In the genomic region with DNA sequence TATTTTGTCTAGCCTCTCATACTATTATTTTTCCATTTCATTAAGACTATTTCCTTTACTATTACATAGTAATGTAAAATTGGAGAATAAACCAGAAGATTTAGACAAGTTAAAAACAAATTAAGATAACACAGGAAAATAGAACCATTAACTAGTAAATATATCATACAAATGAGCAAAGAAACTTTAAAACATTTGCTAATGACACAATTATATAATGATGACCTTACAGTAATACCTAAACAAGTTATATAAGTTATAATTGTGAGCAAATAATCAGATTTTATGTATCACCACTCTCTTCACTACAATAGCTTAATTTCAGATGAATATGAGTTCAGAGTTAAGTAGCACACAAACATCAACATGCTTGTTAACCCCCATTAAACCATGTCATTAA, we compare ENCODE assay signal across 19 cellular contexts.
DNase-seq lines count a peak whose midpoint lies in the region; ATAC-seq, FAIRE-seq and TF ChIP-seq lines count a peak whose summit lies in the region.
"Had no signal": no experiment of that assay in that cellular context is flagged by ENCODE, and none has a peak within 500 bp of the region (broad histone marks: within the 10 kb centered on the region; RNA-seq: fewer than 3 reads in every experiment).

No MANE protein-coding gene starts in this region.

- H3K27me3 ChIP-seq in SK-N-SH (ENCODE audit: insufficient read depth) (no peaks in the 10 kb centered on the region), K562 (ENCODE audit: control insufficient read depth in 2 of 2, insufficient read depth in 2 of 2, low read length in 2 of 2) (no peaks in the 10 kb centered on the region), gastroesophageal sphincter (no peaks in the 10 kb centered on the region)

- no peak overlapping the region for H3K4me2 ChIP-seq in SK-N-SH
- no peak overlapping the region for H3K4me2 ChIP-seq in K562 (ENCODE audit: insufficient read depth, low read length)

- no peaks in the 10 kb centered on the region for H3K79me2 ChIP-seq in SK-N-SH (ENCODE audit: insufficient read depth)
- no peaks in the 10 kb centered on the region for H3K79me2 ChIP-seq in K562 (ENCODE audit: control insufficient read depth, insufficient read depth, low read length)

- no peak overlapping the region for H3K4me3 ChIP-seq in SK-N-SH (ENCODE audit: low read depth in 2 of 2, low read length in 1 of 2)
- no peak overlapping the region for H3K4me3 ChIP-seq in K562
- no peak overlapping the region for H3K4me3 ChIP-seq in gastroesophageal sphincter

- no peaks in the 10 kb centered on the region for H3K9me2 ChIP-seq in SK-N-SH

- TF ChIP-seq EP300 in SK-N-SH (IDR thresholded peaks at IDR 0.05; ENCODE audit: borderline replicate concordance in 1 of 2, low read depth in 1 of 2, low read length in 1 of 2) (no peak), K562 (IDR thresholded peaks at IDR 0.05; ENCODE audit: low read length) (no peak), gastroesophageal sphincter (IDR thresholded peaks at IDR 0.05) (no peak)

- no peaks in the 10 kb centered on the region for H3K9me3 Mint-ChIP-seq in progenitor cell of endocrine pancreas (ENCODE audit: low read depth)
- H3K9me3 Mint-ChIP-seq in activated T-cell treated with anti-CD3 and anti-CD28 coated beads, Interleukin-2, amount 50 U/mL, for 24 hours: peaks cover 2% of the 10 kb centered on the region
- H3K9me3 Mint-ChIP-seq: IgD-negative memory B cell had no signal

- CTCF ChIA-PET in SK-N-SH (lab: Yijun Ruan, JAX) (interaction anchor here (1.2 to 3.0 kb wide), 4 partner anchors 9 to 133 kb away, joined by 3 to 12 read pairs (median 4); no protein-coding TSS in a partner anchor), K562 (lab: Yijun Ruan, JAX; ENCODE audit: low intra/inter-chr PET ratio) (no interaction called here), HEK293T (lab: Yijun Ruan, JAX) (interaction anchor here (1.0 kb wide), 1 partner anchor 9 kb away, joined by 3 read pairs; no protein-coding TSS in a partner anchor)

- TF ChIP-seq RAD21 in SK-N-SH (IDR thresholded peaks at IDR 0.05; ENCODE audit: low read length): no peak
- TF ChIP-seq RAD21 in K562 (CRISPR knock-in tag; conservative IDR thresholded peaks at IDR 0.05 in 1 of 2, IDR thresholded peaks at IDR 0.05 in 1 of 2): no peak

- H3K4me3 Mint-ChIP-seq in progenitor cell of endocrine pancreas (ENCODE audit: low read depth): peak overlapping the region; percentile 66
- H3K4me3 Mint-ChIP-seq in activated T-cell treated with anti-CD3 and anti-CD28 coated beads, Interleukin-2, amount 50 U/mL, for 24 hours: no peak overlapping the region
- H3K4me3 Mint-ChIP-seq: B cell; CD4-positive, alpha-beta memory T cell had no signal

- peaks cover 45% of the 10 kb centered on the region for H3K4me1 Mint-ChIP-seq in progenitor cell of endocrine pancreas (ENCODE audit: low read depth)
- H3K4me1 Mint-ChIP-seq in activated T-cell treated with anti-CD3 and anti-CD28 coated beads, Interleukin-2, amount 50 U/mL, for 24 hours (ENCODE audit: low read depth): no peaks in the 10 kb centered on the region
- H3K4me1 Mint-ChIP-seq: B cell; CD4-positive, alpha-beta memory T cell had no signal

- no peaks in the 10 kb centered on the region for H3K9me1 ChIP-seq in K562 (ENCODE audit: control insufficient read depth, insufficient read depth, low read length)

- in situ Hi-C loops in K562 (cut with MboI): no loop called here

- no peak for ATAC-seq in SK-N-SH treated with all-trans-retinoic acid at 6 μM for 48 hours
- ATAC-seq in K562: no peak
- no peak for ATAC-seq in gastroesophageal sphincter
- ATAC-seq in GM21576 (IDR thresholded peaks at IDR 0.05; ENCODE audit: unreplicated experiment): no peak

- POLR2A ChIA-PET in SK-N-SH (lab: Yijun Ruan, JAX): no interaction called here
- POLR2A ChIA-PET in K562 (lab: Yijun Ruan, JAX): no interaction called here
- POLR2A ChIA-PET in HEK293T (lab: Yijun Ruan, JAX): no interaction called here

- no peaks in the 10 kb centered on the region for H3K27me3 Mint-ChIP-seq in progenitor cell of endocrine pancreas
- H3K27me3 Mint-ChIP-seq in activated T-cell treated with anti-CD3 and anti-CD28 coated beads, Interleukin-2, amount 50 U/mL, for 24 hours: no peaks in the 10 kb centered on the region
- H3K27me3 Mint-ChIP-seq: B cell; CD4-positive, alpha-beta memory T cell; IgD-negative memory B cell had no signal

- intact Hi-C loops in K562 (cut with micrococcal nuclease): no loop called here

- H3K9ac ChIP-seq in SK-N-SH (no peak overlapping the region), K562 (ENCODE audit: insufficient read depth in 1 of 2, low read depth in 2 of 2, low read length in 2 of 2) (no peak overlapping the region)

- no peak for FAIRE-seq in K562 (lab: Jason Lieb, UNC)
- FAIRE-seq: D721Med had no signal

- TF ChIP-seq CTCF in SK-N-SH (IDR thresholded peaks at IDR 0.05) (no peak), K562 (IDR thresholded peaks at IDR 0.05 in 2 of 3, conservative IDR thresholded peaks at IDR 0.05 in 1 of 3; ENCODE audit: insufficient read depth in 2 of 3, low read depth in 1 of 3, low read length in 3 of 3) (no peak), gastroesophageal sphincter (IDR thresholded peaks at IDR 0.05) (no peak), progenitor cell of endocrine pancreas (IDR thresholded peaks at IDR 0.05; ENCODE audit: unreplicated experiment) (no peak)

- peaks cover 42% of the 10 kb centered on the region for H3K36me3 Mint-ChIP-seq in progenitor cell of endocrine pancreas (ENCODE audit: insufficient read depth)
- H3K36me3 Mint-ChIP-seq in activated T-cell treated with anti-CD3 and anti-CD28 coated beads, Interleukin-2, amount 50 U/mL, for 24 hours (ENCODE audit: low read depth): no peaks in the 10 kb centered on the region
- H3K36me3 Mint-ChIP-seq: CD4-positive, alpha-beta memory T cell had no signal

- H3K27ac ChIP-seq in SK-N-SH (ENCODE audit: low read depth in 2 of 2, low read length in 1 of 2) (peak overlapping the region; percentile 64 to 73; a peak in 2 of 4 replicates), K562 (ENCODE audit: extremely low read depth, low read depth, low read length) (no peak overlapping the region), gastroesophageal sphincter (peak overlapping the region in 3 of 4 donors; percentile 52 to 65 (median 57))

- H3K36me3 ChIP-seq in SK-N-SH (replicated peaks in 1 of 2; ENCODE audit: control insufficient read depth in 1 of 2, insufficient read depth in 2 of 2, low read length in 1 of 2) (peaks cover 0 to 21% of the 10 kb centered on the region in 2 experiments), K562 (ENCODE audit: control insufficient read depth, insufficient read depth, low read length) (no peaks in the 10 kb centered on the region), gastroesophageal sphincter (peaks cover 0 to 38% of the 10 kb centered on the region in 2 donors)

- DNase-seq in SK-N-SH (no peak), K562 (ENCODE audit: extremely low read depth in 1 of 4, low spot score in 3 of 4) (no peak), progenitor cell of endocrine pancreas (ENCODE audit: low spot score, unreplicated experiment) (no peak), HEK293T (ENCODE audit: extremely low spot score) (no peak)
- DNase-seq in activated T-cell treated with anti-CD3 and anti-CD28 coated beads, Interleukin-2, amount 50 U/mL, for 24 hours: no peak
- DNase-seq: 8988T; ACHN; C1 segment of cervical spinal cord; CD4-positive, alpha-beta memory T cell; DMS153; DND-41; GDM1; HCEC 1CT had no signal

- no peaks in the 10 kb centered on the region for H3K9me3 ChIP-seq in SK-N-SH
- H3K9me3 ChIP-seq in K562 (replicated peaks; ENCODE audit: control insufficient read depth, insufficient read depth, low read depth, low read length): no peaks in the 10 kb centered on the region
- no peaks in the 10 kb centered on the region for H3K9me3 ChIP-seq in gastroesophageal sphincter

- BruUV-seq in K562 (replicated peaks; lab: Mats Ljungman, UMichigan): no TSS peak

- H3F3A ChIP-seq in SK-N-SH (replicated peaks; ENCODE audit: insufficient read depth): peaks cover 7% of the 10 kb centered on the region

- no peak for TF ChIP-seq POLR2A in K562 (conservative IDR thresholded peaks at IDR 0.05)
- TF ChIP-seq POLR2A in gastroesophageal sphincter (IDR thresholded peaks at IDR 0.05): no peak

- H3K27ac Mint-ChIP-seq in progenitor cell of endocrine pancreas: peak overlapping the region; percentile 56
- no peak overlapping the region for H3K27ac Mint-ChIP-seq in activated T-cell treated with anti-CD3 and anti-CD28 coated beads, Interleukin-2, amount 50 U/mL, for 24 hours
- H3K27ac Mint-ChIP-seq: B cell; CD4-positive, alpha-beta memory T cell; IgD-negative memory B cell had no signal

- H4K20me1 ChIP-seq in SK-N-SH (ENCODE audit: insufficient read depth) (no peaks in the 10 kb centered on the region), K562 (replicated peaks; ENCODE audit: control insufficient read depth, insufficient read depth, low read length) (no peaks in the 10 kb centered on the region)

- no peak overlapping the region for H2AFZ ChIP-seq in SK-N-SH (ENCODE audit: low read depth)
- no peak overlapping the region for H2AFZ ChIP-seq in K562 (ENCODE audit: low read depth, low read length)

- H3K4me1 ChIP-seq in SK-N-SH (ENCODE audit: control insufficient read depth in 1 of 2, insufficient read depth in 2 of 2, low read depth in 1 of 2, low read length in 1 of 2): peaks cover 3 to 29% of the 10 kb centered on the region in 2 experiments; a peak in 3 of 4 replicates
- no peaks in the 10 kb centered on the region for H3K4me1 ChIP-seq in K562 (replicated peaks in 1 of 2; ENCODE audit: control insufficient read depth in 2 of 2, insufficient read depth in 2 of 2, low read length in 2 of 2)
- peaks cover 0 to 50% (median 8%) of the 10 kb centered on the region in 3 donors for H3K4me1 ChIP-seq in gastroesophageal sphincter

TF ChIP-seq in SK-N-SH, 30 proteins besides CTCF, POLR2A, EP300 and RAD21 (continues in another document):
- TF ChIP-seq FOSL2 (IDR thresholded peaks at IDR 0.05; ENCODE audit: borderline replicate concordance, low read depth) (no peak), RFX5 (IDR thresholded peaks at IDR 0.05; ENCODE audit: low read length) (no peak)

TF ChIP-seq in K562, 482 proteins besides CTCF, POLR2A, EP300 and RAD21:
- TF ChIP-seq ZNF316 (IDR thresholded peaks at IDR 0.05) (peak; percentile 25; the same call in 1 of the 2 replicates), ERF (CRISPR knock-in tag; IDR thresholded peaks at IDR 0.05) (no peak)

TF ChIP-seq in HEK293T, 16 proteins besides CTCF, POLR2A, EP300 and RAD21 (continues in another document):
- TF ChIP-seq CTBP1 (IDR thresholded peaks at IDR 0.05; ENCODE audit: borderline replicate concordance) (no peak), TARDBP (IDR thresholded peaks at IDR 0.05) (no peak), HDGF (IDR thresholded peaks at IDR 0.05; ENCODE audit: borderline replicate concordance) (no peak), SUZ12 (IDR thresholded peaks at IDR 0.05) (no peak), ELF4 (IDR thresholded peaks at IDR 0.05) (no peak), BHLHE40 (IDR thresholded peaks at IDR 0.05; ENCODE audit: borderline replicate concordance) (no peak), NFRKB (IDR thresholded peaks at IDR 0.05) (no peak), FOXK2 (IDR thresholded peaks at IDR 0.05) (no peak), FOXM1 (IDR thresholded peaks at IDR 0.05; ENCODE audit: borderline replicate concordance) (no peak), ARNT (IDR thresholded peaks at IDR 0.05) (no peak), L3MBTL2 (conservative IDR thresholded peaks at IDR 0.05) (no peak), ZNF384 (IDR thresholded peaks at IDR 0.05) (no peak)
